ENCODE assay signal across 8 cellular contexts in genomic region chr18:79644006-79644665, GRCh38. TPM values are rescaled to one million over a fixed set of nuclear protein-coding genes. Genes with fewer than 3 reads are reported as not detected.
A peak's percentile ranks its signal among the peaks of the same experiment; 100 is the strongest.
DNase-seq lines count a peak whose midpoint lies in the region; ATAC-seq lines count a peak whose summit lies in the region.

No MANE protein-coding gene starts in this region.

- ATAC-seq in GM19023 (IDR thresholded peaks at IDR 0.05; ENCODE audit: unreplicated experiment), result peak; percentile 89
- ATAC-seq in HG03432 (IDR thresholded peaks at IDR 0.05; ENCODE audit: unreplicated experiment), result peak; percentile 91
- ATAC-seq in naive thymus-derived CD4-positive, alpha-beta T cell, result peak; percentile 87
- ATAC-seq in stimulated activated effector memory CD8-positive, alpha-beta T cell treated with anti-CD3 and anti-CD28 coated beads, Interleukin-12 subunit alpha, Interleukin-12 subunit beta, amount 100 ng/mL, for 72 hours, result peak; percentile 85

- H3K4me1 ChIP-seq in naive thymus-derived CD4-positive, alpha-beta T cell (ENCODE audit: control insufficient read depth in 2 of 2, insufficient read depth in 2 of 2, low read length in 2 of 2), result peaks cover 4 to 5% of the 10 kb centered on the region in 2 donors

- H3K27ac ChIP-seq in naive thymus-derived CD4-positive, alpha-beta T cell (ENCODE audit: low read depth, low read length), result no peak overlapping the region

- H3K27me3 ChIP-seq in naive thymus-derived CD4-positive, alpha-beta T cell (ENCODE audit: control insufficient read depth in 2 of 2, insufficient read depth in 2 of 2, low read length in 2 of 2), result no peaks in the 10 kb centered on the region

- POLR2A ChIA-PET in naive thymus-derived CD4-positive, alpha-beta T cell (lab: Charles Lee), result no interaction called here

- intact Hi-C loops in naive thymus-derived CD4-positive, alpha-beta T cell (cut with micrococcal nuclease), result loop anchor here (1.0 to 5.0 kb wide), 6 partner anchors 35 to 767 kb away; partner anchors contain the start of gene CTDP1 (in 1 of the 2)

- no peak overlapping the region for H3K4me3 ChIP-seq in naive thymus-derived CD4-positive, alpha-beta T cell (ENCODE audit: low read length)

- peaks cover 4 to 13% (median 6%) of the 10 kb centered on the region in 5 donors for H3K27me3 Mint-ChIP-seq in naive thymus-derived CD4-positive, alpha-beta T cell

- H3K9me3 ChIP-seq in naive thymus-derived CD4-positive, alpha-beta T cell (ENCODE audit: control insufficient read depth in 2 of 3, low read length in 3 of 3), result no peaks in the 10 kb centered on the region

- DNase-seq in AG20443 (ENCODE audit: low spot score) (peak; percentile 90), NCI-H82 (lab: John Stamatoyannopoulos, UW) (peak; percentile 66), epidermal melanocyte (ENCODE audit: insufficient read length, low spot score) (peak; percentile 79)
- peak; percentile 43 to 59 (median 45) for DNase-seq in activated CD8-positive, alpha-beta memory T cell treated with anti-CD3 and anti-CD28 coated beads for 48 hours (ENCODE audit: low read depth in 2 of 3, low spot score in 2 of 3)
- DNase-seq in naive thymus-derived CD4-positive, alpha-beta T cell, result peak; percentile 34 to 74 (median 55)
- DNase-seq in stimulated activated effector memory CD8-positive, alpha-beta T cell treated with anti-CD3 and anti-CD28 coated beads, Interleukin-12 subunit alpha, Interleukin-12 subunit beta, amount 100 ng/mL, for 72 hours (ENCODE audit: low spot score in 2 of 2), result peak; percentile 66 to 80

- H3K36me3 Mint-ChIP-seq in naive thymus-derived CD4-positive, alpha-beta T cell, result no peaks in the 10 kb centered on the region
- no peaks in the 10 kb centered on the region for H3K36me3 Mint-ChIP-seq in stimulated activated effector memory CD8-positive, alpha-beta T cell treated with anti-CD3 and anti-CD28 coated beads, Interleukin-12 subunit alpha, Interleukin-12 subunit beta, amount 100 ng/mL, for 72 hours

- no peak overlapping the region for H3K27ac Mint-ChIP-seq in naive thymus-derived CD4-positive, alpha-beta T cell
- H3K27ac Mint-ChIP-seq in stimulated activated effector memory CD8-positive, alpha-beta T cell treated with anti-CD3 and anti-CD28 coated beads, Interleukin-12 subunit alpha, Interleukin-12 subunit beta, amount 100 ng/mL, for 72 hours, result no peak overlapping the region

- H3K4me3 Mint-ChIP-seq in naive thymus-derived CD4-positive, alpha-beta T cell, result no peak overlapping the region
- no peak overlapping the region for H3K4me3 Mint-ChIP-seq in stimulated activated effector memory CD8-positive, alpha-beta T cell treated with anti-CD3 and anti-CD28 coated beads, Interleukin-12 subunit alpha, Interleukin-12 subunit beta, amount 100 ng/mL, for 72 hours

- H3K4me1 Mint-ChIP-seq in naive thymus-derived CD4-positive, alpha-beta T cell, result peaks cover 0 to 3% (median 0%) of the 10 kb centered on the region in 7 donors
- no peaks in the 10 kb centered on the region for H3K4me1 Mint-ChIP-seq in stimulated activated effector memory CD8-positive, alpha-beta T cell treated with anti-CD3 and anti-CD28 coated beads, Interleukin-12 subunit alpha, Interleukin-12 subunit beta, amount 100 ng/mL, for 72 hours

- H3K36me3 ChIP-seq in naive thymus-derived CD4-positive, alpha-beta T cell (ENCODE audit: control insufficient read depth in 2 of 3, insufficient read depth in 3 of 3, low read length in 3 of 3), result no peaks in the 10 kb centered on the region

- CTCF ChIA-PET in naive thymus-derived CD4-positive, alpha-beta T cell (lab: Charles Lee), result interaction anchor here (0.6 to 2.2 kb wide), 9 partner anchors 17 to 265 kb away, joined by 3 to 16 read pairs (median 5); no protein-coding TSS in a partner anchor

- no peaks in the 10 kb centered on the region for H3K9me3 Mint-ChIP-seq in naive thymus-derived CD4-positive, alpha-beta T cell
- H3K9me3 Mint-ChIP-seq in stimulated activated effector memory CD8-positive, alpha-beta T cell treated with anti-CD3 and anti-CD28 coated beads, Interleukin-12 subunit alpha, Interleukin-12 subunit beta, amount 100 ng/mL, for 72 hours, result no peaks in the 10 kb centered on the region

RNA-seq across cellular contexts. Expression of gene CTDP1, which starts 35.5 kb away (rescaled TPM):
- total RNA-seq in naive thymus-derived CD4-positive, alpha-beta T cell, result 10 to 100 TPM; 38.8 to 75.3 (median 41.2) TPM
- 10 to 100 TPM; 11.6 to 30.6 TPM for polyA plus RNA-seq in naive thymus-derived CD4-positive, alpha-beta T cell
